Comparison of ENCODE assay signal across 17 cellular contexts in genomic region chr18:48836231-48836805, GRCh38.
DNase-seq lines count a peak whose midpoint lies in the region; ATAC-seq and TF ChIP-seq lines count a peak whose summit lies in the region.
"Had no signal": no experiment of that assay in that cellular context is flagged by ENCODE, and none has a peak within 500 bp of the region (broad histone marks: within the 10 kb centered on the region; RNA-seq: fewer than 3 reads in every experiment).

No MANE protein-coding gene starts in this region.

- no peak overlapping the region for H3K4me3 Mint-ChIP-seq in activated T-cell treated with anti-CD3 and anti-CD28 coated beads, Interleukin-2, amount 50 U/mL, for 24 hours
- no peak overlapping the region for H3K4me3 Mint-ChIP-seq in activated T-cell treated with anti-CD3 and anti-CD28 coated beads, Interleukin-2, amount 50 U/mL, for 72 hours
- H3K4me3 Mint-ChIP-seq in T-helper 17 cell = peak overlapping the region; percentile 36
- peak overlapping the region; percentile 18 to 90 (median 46) for H3K4me3 Mint-ChIP-seq in immature natural killer cell
- H3K4me3 Mint-ChIP-seq in stimulated activated naive B cell treated with anti-CD40 and anti-IgM and Interleukin-4, amounts not matched to agents 10 μg/mL and 1 μg/mL and 100 μg/mL, for 72 hours = no peak overlapping the region
- H3K4me3 Mint-ChIP-seq: activated T-cell treated with anti-CD3 and anti-CD28 coated beads, Interleukin-2, amount 50 U/mL, for 4 hours; endodermal cell; nephron progenitor cell had no signal

- H3K9me3 Mint-ChIP-seq in activated T-cell treated with anti-CD3 and anti-CD28 coated beads, Interleukin-2, amount 50 U/mL, for 24 hours = no peaks in the 10 kb centered on the region
- no peaks in the 10 kb centered on the region for H3K9me3 Mint-ChIP-seq in activated T-cell treated with anti-CD3 and anti-CD28 coated beads, Interleukin-2, amount 50 U/mL, for 72 hours
- no peaks in the 10 kb centered on the region for H3K9me3 Mint-ChIP-seq in immature natural killer cell
- no peaks in the 10 kb centered on the region for H3K9me3 Mint-ChIP-seq in stimulated activated naive B cell treated with anti-CD40 and anti-IgM and Interleukin-4, amounts not matched to agents 10 μg/mL and 1 μg/mL and 100 μg/mL, for 72 hours
- H3K9me3 Mint-ChIP-seq: activated T-cell treated with anti-CD3 and anti-CD28 coated beads, Interleukin-2, amount 50 U/mL, for 4 hours; CD4-positive, CD25-positive, alpha-beta regulatory T cell; endodermal cell; nephron progenitor cell had no signal

- no peak for TF ChIP-seq CTCF in GM20000 (IDR thresholded peaks at IDR 0.05; ENCODE audit: extremely low read depth, missing control alignments)

- peaks cover 88% of the 10 kb centered on the region for H3K4me1 Mint-ChIP-seq in activated T-cell treated with anti-CD3 and anti-CD28 coated beads, Interleukin-2, amount 50 U/mL, for 24 hours (ENCODE audit: low read depth)
- peaks cover 72% of the 10 kb centered on the region for H3K4me1 Mint-ChIP-seq in activated T-cell treated with anti-CD3 and anti-CD28 coated beads, Interleukin-2, amount 50 U/mL, for 72 hours (ENCODE audit: low read depth)
- peaks cover 62% of the 10 kb centered on the region for H3K4me1 Mint-ChIP-seq in T-helper 17 cell
- peaks cover 98 to 100% of the 10 kb centered on the region in 2 donors for H3K4me1 Mint-ChIP-seq in immature natural killer cell
- H3K4me1 Mint-ChIP-seq in stimulated activated naive B cell treated with anti-CD40 and anti-IgM and Interleukin-4, amounts not matched to agents 10 μg/mL and 1 μg/mL and 100 μg/mL, for 72 hours = peaks cover 53 to 80% of the 10 kb centered on the region in 2 donors

- no peaks in the 10 kb centered on the region for H3K27me3 Mint-ChIP-seq in activated T-cell treated with anti-CD3 and anti-CD28 coated beads, Interleukin-2, amount 50 U/mL, for 24 hours
- H3K27me3 Mint-ChIP-seq in activated T-cell treated with anti-CD3 and anti-CD28 coated beads, Interleukin-2, amount 50 U/mL, for 72 hours (ENCODE audit: low read depth) = no peaks in the 10 kb centered on the region
- H3K27me3 Mint-ChIP-seq in T-helper 17 cell (no peaks in the 10 kb centered on the region), immature natural killer cell (ENCODE audit: low read depth in 3 of 3) (peaks cover 4 to 17% (median 13%) of the 10 kb centered on the region in 3 donors)
- no peaks in the 10 kb centered on the region for H3K27me3 Mint-ChIP-seq in stimulated activated naive B cell treated with anti-CD40 and anti-IgM and Interleukin-4, amounts not matched to agents 10 μg/mL and 1 μg/mL and 100 μg/mL, for 72 hours
- H3K27me3 Mint-ChIP-seq: CD4-positive, CD25-positive, alpha-beta regulatory T cell had no signal

- no peaks in the 10 kb centered on the region for H3K36me3 Mint-ChIP-seq in activated T-cell treated with anti-CD3 and anti-CD28 coated beads, Interleukin-2, amount 50 U/mL, for 24 hours (ENCODE audit: low read depth)
- H3K36me3 Mint-ChIP-seq in activated T-cell treated with anti-CD3 and anti-CD28 coated beads, Interleukin-2, amount 50 U/mL, for 72 hours (ENCODE audit: insufficient read depth in 2 of 2) = no peaks in the 10 kb centered on the region
- H3K36me3 Mint-ChIP-seq in T-helper 17 cell (ENCODE audit: low read depth) (no peaks in the 10 kb centered on the region), immature natural killer cell (peaks cover under 1 to 8% (median 4%) of the 10 kb centered on the region in 3 donors)
- H3K36me3 Mint-ChIP-seq in stimulated activated naive B cell treated with anti-CD40 and anti-IgM and Interleukin-4, amounts not matched to agents 10 μg/mL and 1 μg/mL and 100 μg/mL, for 72 hours = peaks cover 0 to 1% of the 10 kb centered on the region in 2 donors
- H3K36me3 Mint-ChIP-seq: CD4-positive, CD25-positive, alpha-beta regulatory T cell had no signal

- peak overlapping the region; percentile 19 for H3K27ac Mint-ChIP-seq in activated T-cell treated with anti-CD3 and anti-CD28 coated beads, Interleukin-2, amount 50 U/mL, for 24 hours
- no peak overlapping the region for H3K27ac Mint-ChIP-seq in activated T-cell treated with anti-CD3 and anti-CD28 coated beads, Interleukin-2, amount 50 U/mL, for 72 hours
- H3K27ac Mint-ChIP-seq in T-helper 17 cell (peak overlapping the region; percentile 98), immature natural killer cell (peak overlapping the region; percentile 95 to 98 (median 97))
- H3K27ac Mint-ChIP-seq in stimulated activated naive B cell treated with anti-CD40 and anti-IgM and Interleukin-4, amounts not matched to agents 10 μg/mL and 1 μg/mL and 100 μg/mL, for 72 hours = peak overlapping the region; percentile 63
- H3K27ac Mint-ChIP-seq: endodermal cell, nephron progenitor cell had no signal

- H3K9me3 ChIP-seq in T-helper 17 cell (ENCODE audit: control insufficient read depth, low read length, poor library complexity, severe bottlenecking) = no peaks in the 10 kb centered on the region
- H3K9me3 ChIP-seq: thoracic aorta had no signal

- ATAC-seq in activated T-cell treated with anti-CD3 and anti-CD28 coated beads, Interleukin-2, amount 50 U/mL, for 72 hours (replicated peaks in 1 of 2) = no peak
- ATAC-seq in T-helper 17 cell = no peak
- ATAC-seq in stimulated activated naive B cell treated with anti-CD40 and anti-IgM and Interleukin-4, amounts not matched to agents 10 μg/mL and 1 μg/mL and 100 μg/mL, for 72 hours (replicated peaks) = no peak
- no peak for ATAC-seq in GM19467 (IDR thresholded peaks at IDR 0.05; ENCODE audit: unreplicated experiment)
- ATAC-seq: activated T-cell treated with anti-CD3 and anti-CD28 coated beads, Interleukin-2, amount 50 U/mL, for 4 hours had no signal

- no peak for DNase-seq in activated T-cell treated with anti-CD3 and anti-CD28 coated beads, Interleukin-2, amount 50 U/mL, for 24 hours
- no peak for DNase-seq in activated T-cell treated with anti-CD3 and anti-CD28 coated beads, Interleukin-2, amount 50 U/mL, for 72 hours
- DNase-seq in T-helper 17 cell = no peak
- DNase-seq in immature natural killer cell = no peak
- DNase-seq in stimulated activated naive B cell treated with anti-CD40 and anti-IgM and Interleukin-4, amounts not matched to agents 10 μg/mL and 1 μg/mL and 100 μg/mL, for 72 hours = no peak
- DNase-seq in SIG-M5 treated with dmso at 0.1 percent for 504 hours (lab: John Stamatoyannopoulos, UW; ENCODE audit: unreplicated experiment) = no peak
- DNase-seq in GM20000 (ENCODE audit: low spot score) = no peak
- DNase-seq: activated T-cell treated with anti-CD3 and anti-CD28 coated beads, Interleukin-2, amount 50 U/mL, for 4 hours; amniotic stem cell; CD4-positive, CD25-positive, alpha-beta regulatory T cell; endodermal cell; GM23248; NCI-H1694; nephron progenitor cell; PC-9 had no signal

Comparison
In these comparisons a context has a peak if more than half of its experiments do, and no peak if none do; other contexts are left out.
1. H3K4me3 Mint-ChIP-seq: peak in T-helper 17 cell (single experiment) and immature natural killer cell (5 of 5); none in activated T-cell treated with anti-CD3 and anti-CD28 coated beads, Interleukin-2, amount 50 U/mL, for 24 hours (single experiment), activated T-cell treated with anti-CD3 and anti-CD28 coated beads, Interleukin-2, amount 50 U/mL, for 72 hours (0 of 2) and stimulated activated naive B cell treated with anti-CD40 and anti-IgM and Interleukin-4, amounts not matched to agents 10 μg/mL and 1 μg/mL and 100 μg/mL, for 72 hours (0 of 2).